ENCODE assay signal across 24 cellular contexts in genomic region chr3:46484388-46484787, GRCh38. TPM values are rescaled to one million over a fixed set of nuclear protein-coding genes. Genes with fewer than 3 reads are reported as not detected.
DNase-seq lines count a peak whose midpoint lies in the region; ATAC-seq and TF ChIP-seq lines count a peak whose summit lies in the region.
"Had no signal": no experiment of that assay in that cellular context is flagged by ENCODE, and none has a peak within 500 bp of the region (broad histone marks: within the 10 kb centered on the region; RNA-seq: fewer than 3 reads in every experiment).

No MANE protein-coding gene starts in this region.

- H3K4me3 ChIP-seq in right atrium auricular region (no peak overlapping the region), right cardiac atrium (ENCODE audit: low read length) (no peak overlapping the region), hepatocyte (no peak overlapping the region), mucosa of stomach (ENCODE audit: low read length) (no peak overlapping the region), thyroid gland (replicated peaks in 1 of 3) (no peak overlapping the region)
- H3K4me3 ChIP-seq: BLaER1, GM23338, HAP-1, MG63, SJSA1 had no signal

- peak; percentile 16 for DNase-seq in right atrium auricular region (ENCODE audit: low spot score)
- no peak for DNase-seq in right cardiac atrium
- peak; percentile 2 for DNase-seq in hepatocyte (ENCODE audit: low spot score)
- DNase-seq in thyroid gland = no peak
- DNase-seq in head of caudate nucleus = no peak
- no peak for DNase-seq in activated CD4-positive, alpha-beta T cell treated with anti-CD3 and anti-CD28 coated beads, Interleukin-2, amount 10 ng/mL, durations not matched to agents 7 days and 5 days
- DNase-seq: CD4-positive, CD25-positive, alpha-beta regulatory T cell; HFFc6; KG1; MG63; NCI-H1105 treated with DMSO at 0.1 percent for 48 hours; NCI-H1930; NCI-H446 treated with DMSO at 0.1 percent for 48 hours; NCI-H526; NCI-H82; Right ventricle myocardium superior had no signal

- H3K4me3 Mint-ChIP-seq in activated CD4-positive, alpha-beta T cell treated with anti-CD3 and anti-CD28 coated beads, Interleukin-2, amount 10 ng/mL, durations not matched to agents 7 days and 5 days = no peak overlapping the region
- H3K4me3 Mint-ChIP-seq: CD4-positive, CD25-positive, alpha-beta regulatory T cell; GM23338; HFFc6 had no signal

- no peak overlapping the region for H3K27ac Mint-ChIP-seq in activated CD4-positive, alpha-beta T cell treated with anti-CD3 and anti-CD28 coated beads, Interleukin-2, amount 10 ng/mL, durations not matched to agents 7 days and 5 days
- H3K27ac Mint-ChIP-seq: CD4-positive, CD25-positive, alpha-beta regulatory T cell; GM23338; HFFc6 had no signal

- H3K9me2 ChIP-seq in hepatocyte (replicated peaks; ENCODE audit: insufficient read depth) = no peaks in the 10 kb centered on the region

- WGBS in right cardiac atrium = 92% methylated on average over 1 of the region's 1 CpG
- WGBS in hepatocyte (ENCODE audit: low lambda C conversion rate, missing lambda C conversion rate) = 88% methylated on average over 1 of the region's 1 CpG
- 89 to 100% methylated on average over 1 of the region's 1 CpG for WGBS in thyroid gland, 2 donors

- no peak overlapping the region for H3K4me2 ChIP-seq in hepatocyte
- H3K4me2 ChIP-seq: BLaER1, GM23338 had no signal

- CTCF ChIA-PET in activated CD4-positive, alpha-beta T cell treated with anti-CD3 and anti-CD28 coated beads, Interleukin-2, amount 10 ng/mL, durations not matched to agents 7 days and 5 days (lab: Charles Lee) = interaction anchor here (1.1 to 2.2 kb wide), 4 partner anchors 13 to 73 kb away, joined by 3 to 7 read pairs (median 4); no protein-coding TSS in a partner anchor

- H3K4me1 Mint-ChIP-seq in activated CD4-positive, alpha-beta T cell treated with anti-CD3 and anti-CD28 coated beads, Interleukin-2, amount 10 ng/mL, durations not matched to agents 7 days and 5 days = peaks cover 9% of the 10 kb centered on the region

- H3K27ac ChIP-seq in right atrium auricular region (no peak overlapping the region), right cardiac atrium (ENCODE audit: low read length) (no peak overlapping the region), hepatocyte (peak overlapping the region; percentile 70), thyroid gland (peak overlapping the region; percentile 98 to 100 (median 99))
- H3K27ac ChIP-seq: BLaER1, HL-60, SJSA1 had no signal

- H4K20me1 ChIP-seq in hepatocyte (ENCODE audit: insufficient read depth, poor library complexity, severe bottlenecking) = no peaks in the 10 kb centered on the region
- H4K20me1 ChIP-seq: BLaER1 had no signal

- H3K4me1 ChIP-seq in right atrium auricular region (peaks cover 0 to 8% of the 10 kb centered on the region in 2 donors), right cardiac atrium (ENCODE audit: control insufficient read depth, insufficient read depth, low read length) (no peaks in the 10 kb centered on the region), hepatocyte (ENCODE audit: insufficient read depth) (peaks cover 12% of the 10 kb centered on the region), mucosa of stomach (ENCODE audit: control insufficient read depth, insufficient read depth, low read length) (peaks cover 23% of the 10 kb centered on the region), thyroid gland (peaks cover 42 to 47% of the 10 kb centered on the region in 2 donors)

- POLR2A ChIA-PET in activated CD4-positive, alpha-beta T cell treated with anti-CD3 and anti-CD28 coated beads, Interleukin-2, amount 10 ng/mL, durations not matched to agents 7 days and 5 days (lab: Charles Lee) = no interaction called here

- H2AFZ ChIP-seq in hepatocyte = no peak overlapping the region
- H2AFZ ChIP-seq: GM23338 had no signal

- no peaks in the 10 kb centered on the region for H3K27me3 ChIP-seq in right atrium auricular region
- no peaks in the 10 kb centered on the region for H3K27me3 ChIP-seq in right cardiac atrium (ENCODE audit: control insufficient read depth, insufficient read depth)
- no peaks in the 10 kb centered on the region for H3K27me3 ChIP-seq in hepatocyte
- H3K27me3 ChIP-seq in mucosa of stomach (ENCODE audit: control insufficient read depth, insufficient read depth, low read length) = no peaks in the 10 kb centered on the region
- H3K27me3 ChIP-seq in thyroid gland = no peaks in the 10 kb centered on the region
- H3K27me3 ChIP-seq: BLaER1, MG63, SJSA1 had no signal

- peak overlapping the region; percentile 8 for H3K9ac ChIP-seq in mucosa of stomach (ENCODE audit: low read length)
- H3K9ac ChIP-seq: BLaER1 had no signal

- no peaks in the 10 kb centered on the region for H3K36me3 Mint-ChIP-seq in activated CD4-positive, alpha-beta T cell treated with anti-CD3 and anti-CD28 coated beads, Interleukin-2, amount 10 ng/mL, durations not matched to agents 7 days and 5 days (ENCODE audit: low read depth)
- H3K36me3 Mint-ChIP-seq: CD4-positive, CD25-positive, alpha-beta regulatory T cell had no signal

- no peaks in the 10 kb centered on the region for H3K36me3 ChIP-seq in right atrium auricular region
- no peaks in the 10 kb centered on the region for H3K36me3 ChIP-seq in hepatocyte (replicated peaks; ENCODE audit: insufficient read depth, low read depth)
- H3K36me3 ChIP-seq in mucosa of stomach (ENCODE audit: control insufficient read depth, insufficient read depth, low read length) = no peaks in the 10 kb centered on the region
- no peaks in the 10 kb centered on the region for H3K36me3 ChIP-seq in thyroid gland
- H3K36me3 ChIP-seq: BLaER1, HAP-1, MG63, SJSA1 had no signal

- no peaks in the 10 kb centered on the region for H3K9me3 ChIP-seq in right atrium auricular region
- no peaks in the 10 kb centered on the region for H3K9me3 ChIP-seq in right cardiac atrium (ENCODE audit: control insufficient read depth, low read length)
- H3K9me3 ChIP-seq in hepatocyte (ENCODE audit: low read depth) = no peaks in the 10 kb centered on the region
- no peaks in the 10 kb centered on the region for H3K9me3 ChIP-seq in mucosa of stomach (ENCODE audit: control insufficient read depth, low read length)
- H3K9me3 ChIP-seq in thyroid gland = no peaks in the 10 kb centered on the region
- H3K9me3 ChIP-seq: BLaER1, HAP-1, MG63, SJSA1 had no signal

- H3K9me3 Mint-ChIP-seq in activated CD4-positive, alpha-beta T cell treated with anti-CD3 and anti-CD28 coated beads, Interleukin-2, amount 10 ng/mL, durations not matched to agents 7 days and 5 days = no peaks in the 10 kb centered on the region
- H3K9me3 Mint-ChIP-seq: HFFc6 had no signal

- TF ChIP-seq POLR2A in thyroid gland (IDR thresholded peaks at IDR 0.05) = no peak

- H3K27me3 Mint-ChIP-seq in activated CD4-positive, alpha-beta T cell treated with anti-CD3 and anti-CD28 coated beads, Interleukin-2, amount 10 ng/mL, durations not matched to agents 7 days and 5 days = peaks cover 3% of the 10 kb centered on the region

- ATAC-seq in right cardiac atrium (no peak), HG03442 (IDR thresholded peaks at IDR 0.05; ENCODE audit: unreplicated experiment) (no peak)
- ATAC-seq: GM23338 had no signal

- no peaks in the 10 kb centered on the region for H3K79me2 ChIP-seq in hepatocyte

- TF ChIP-seq CTCF in right atrium auricular region (IDR thresholded peaks at IDR 0.05) (no peak), hepatocyte (IDR thresholded peaks at IDR 0.05; ENCODE audit: poor library complexity) (no peak), thyroid gland (IDR thresholded peaks at IDR 0.05) (no peak)

- intact Hi-C loops in right cardiac atrium (cut with DNase I) = no loop called here
- intact Hi-C loops in thyroid gland (cut with DNase I) = no loop called here
- intact Hi-C loops in head of caudate nucleus (cut with DNase I) = no loop called here

RNA-seq across cellular contexts. Expression of gene RTP3, which starts 13.4 kb away (rescaled TPM):
- total RNA-seq in right atrium auricular region (not detected), right cardiac atrium (not detected), hepatocyte (0.64 and 2.0 TPM in 2 replicates), thyroid gland (not detected)
- polyA plus RNA-seq in right cardiac atrium (not detected), hepatocyte (0.57 and 1.8 TPM in 2 replicates)
- total RNA-seq in activated CD4-positive, alpha-beta T cell treated with anti-CD3 and anti-CD28 coated beads, Interleukin-2, amount 10 ng/mL, durations not matched to agents 7 days and 5 days = not detected
- total RNA-seq: CD4-positive, CD25-positive, alpha-beta regulatory T cell; GM23338; HFFc6; Right ventricle myocardium superior; SJSA1 had no signal
- polyA plus RNA-seq: CD4-positive, CD25-positive, alpha-beta regulatory T cell had no signal

RNA-seq across cellular contexts. Expression of gene LTF, which starts 19.7 kb away (rescaled TPM):
- total RNA-seq in right atrium auricular region (1 to 10 TPM in 1 of 2 donors, under 1 TPM in 1; 0.51 to 1.8 TPM), right cardiac atrium (1 to 10 TPM in 3 of 4 donors, under 1 TPM in 1; 0.71 to 5.5 (median 2.2) TPM), hepatocyte (0.40 and 1.8 TPM in 2 replicates), thyroid gland (10 to 100 TPM in 3 of 4 donors, 1 to 10 TPM in 1; 6.3 to 48.6 (median 32.5) TPM)
- polyA plus RNA-seq in right cardiac atrium (1.00 TPM), hepatocyte (0.27 TPM in 1 of 2 replicates, not detected in the other)
- not detected for total RNA-seq in activated CD4-positive, alpha-beta T cell treated with anti-CD3 and anti-CD28 coated beads, Interleukin-2, amount 10 ng/mL, durations not matched to agents 7 days and 5 days
- total RNA-seq: CD4-positive, CD25-positive, alpha-beta regulatory T cell had no signal
- polyA plus RNA-seq: AG04450; CD4-positive, CD25-positive, alpha-beta regulatory T cell had no signal

Comparison
In these comparisons a context has a peak if more than half of its experiments do, and no peak if none do; other contexts are left out.
1. DNase-seq: peak in right atrium auricular region (single experiment) and hepatocyte (single experiment); none in right cardiac atrium (0 of 3), thyroid gland (0 of 2), head of caudate nucleus (0 of 42) and activated CD4-positive, alpha-beta T cell treated with anti-CD3 and anti-CD28 coated beads, Interleukin-2, amount 10 ng/mL, durations not matched to agents 7 days and 5 days (single experiment).
2. H3K27ac ChIP-seq: peak in hepatocyte (single experiment) and thyroid gland (3 of 3); none in right atrium auricular region (0 of 2) and right cardiac atrium (single experiment).